In the genomic region with DNA sequence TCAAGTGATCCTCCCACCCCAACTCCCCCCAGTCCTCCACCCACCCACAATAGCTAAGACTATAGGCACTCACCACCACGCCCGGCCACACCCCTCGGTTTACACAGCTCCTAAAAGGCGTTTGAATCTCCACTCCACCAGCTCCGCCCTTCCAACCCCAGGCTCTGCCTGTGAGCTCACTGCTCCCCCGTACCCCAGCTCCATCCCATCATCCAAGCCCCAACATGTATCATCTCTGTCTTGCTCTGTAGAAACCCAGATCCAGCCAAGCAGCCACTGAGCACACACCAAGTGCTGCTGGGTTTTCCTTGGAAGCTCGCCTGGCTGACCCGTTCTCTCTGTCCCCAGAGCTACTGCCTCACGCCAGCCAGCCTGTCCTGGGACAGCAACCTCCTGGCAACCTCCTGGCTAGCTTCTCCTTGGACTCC, we compare ENCODE assay signal across 2 cellular contexts.
TF ChIP-seq lines count a peak whose summit lies in the region.

No MANE protein-coding gene starts in this region.

TF ChIP-seq in SK-N-SH, 30 proteins besides CTCF, POLR2A, EP300 and RAD21:
- TF ChIP-seq FOXJ3 (CRISPR knock-in tag; IDR thresholded peaks at IDR 0.05): no peak
- TF ChIP-seq, protein P1, sequence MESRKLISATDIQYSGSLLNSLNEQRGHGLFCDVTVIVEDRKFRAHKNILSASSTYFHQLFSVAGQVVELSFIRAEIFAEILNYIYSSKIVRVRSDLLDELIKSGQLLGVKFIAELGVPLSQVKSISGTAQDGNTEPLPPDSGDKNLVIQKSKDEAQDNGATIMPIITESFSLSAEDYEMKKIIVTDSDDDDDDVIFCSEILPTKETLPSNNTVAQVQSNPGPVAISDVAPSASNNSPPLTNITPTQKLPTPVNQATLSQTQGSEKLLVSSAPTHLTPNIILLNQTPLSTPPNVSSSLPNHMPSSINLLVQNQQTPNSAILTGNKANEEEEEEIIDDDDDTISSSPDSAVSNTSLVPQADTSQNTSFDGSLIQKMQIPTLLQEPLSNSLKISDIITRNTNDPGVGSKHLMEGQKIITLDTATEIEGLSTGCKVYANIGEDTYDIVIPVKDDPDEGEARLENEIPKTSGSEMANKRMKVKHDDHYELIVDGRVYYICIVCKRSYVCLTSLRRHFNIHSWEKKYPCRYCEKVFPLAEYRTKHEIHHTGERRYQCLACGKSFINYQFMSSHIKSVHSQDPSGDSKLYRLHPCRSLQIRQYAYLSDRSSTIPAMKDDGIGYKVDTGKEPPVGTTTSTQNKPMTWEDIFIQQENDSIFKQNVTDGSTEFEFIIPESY (IDR thresholded peaks at IDR 0.05; ENCODE audit: borderline replicate concordance, low read depth): no peak
- no peak for TF ChIP-seq NFIC (IDR thresholded peaks at IDR 0.05; ENCODE audit: borderline replicate concordance)
- no peak for TF ChIP-seq ELF1 (IDR thresholded peaks at IDR 0.05)
- no peak for TF ChIP-seq RXRA (IDR thresholded peaks at IDR 0.05; ENCODE audit: borderline replicate concordance, low read depth)
- TF ChIP-seq, protein P2, sequence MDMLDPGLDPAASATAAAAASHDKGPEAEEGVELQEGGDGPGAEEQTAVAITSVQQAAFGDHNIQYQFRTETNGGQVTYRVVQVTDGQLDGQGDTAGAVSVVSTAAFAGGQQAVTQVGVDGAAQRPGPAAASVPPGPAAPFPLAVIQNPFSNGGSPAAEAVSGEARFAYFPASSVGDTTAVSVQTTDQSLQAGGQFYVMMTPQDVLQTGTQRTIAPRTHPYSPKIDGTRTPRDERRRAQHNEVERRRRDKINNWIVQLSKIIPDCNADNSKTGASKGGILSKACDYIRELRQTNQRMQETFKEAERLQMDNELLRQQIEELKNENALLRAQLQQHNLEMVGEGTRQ (IDR thresholded peaks at IDR 0.05; ENCODE audit: borderline replicate concordance, low read depth, low read length): no peak

TF ChIP-seq in SK-N-SH treated with all-trans-retinoic acid at 6 μM for 48 hours, 23 proteins besides CTCF, POLR2A, EP300 and RAD21:
- TF ChIP-seq ZNF70 (CRISPR knock-in tag; IDR thresholded peaks at IDR 0.05) (no peak), ESRRG (CRISPR knock-in tag; IDR thresholded peaks at IDR 0.05) (no peak), RARB (CRISPR knock-in tag; IDR thresholded peaks at IDR 0.05) (no peak), ZFP3 (CRISPR knock-in tag; IDR thresholded peaks at IDR 0.05) (no peak), ARNTL (CRISPR knock-in tag; IDR thresholded peaks at IDR 0.05; ENCODE audit: borderline replicate concordance, low read depth) (no peak), ZFP30 (CRISPR knock-in tag; IDR thresholded peaks at IDR 0.05) (no peak)
